In the genomic region with DNA sequence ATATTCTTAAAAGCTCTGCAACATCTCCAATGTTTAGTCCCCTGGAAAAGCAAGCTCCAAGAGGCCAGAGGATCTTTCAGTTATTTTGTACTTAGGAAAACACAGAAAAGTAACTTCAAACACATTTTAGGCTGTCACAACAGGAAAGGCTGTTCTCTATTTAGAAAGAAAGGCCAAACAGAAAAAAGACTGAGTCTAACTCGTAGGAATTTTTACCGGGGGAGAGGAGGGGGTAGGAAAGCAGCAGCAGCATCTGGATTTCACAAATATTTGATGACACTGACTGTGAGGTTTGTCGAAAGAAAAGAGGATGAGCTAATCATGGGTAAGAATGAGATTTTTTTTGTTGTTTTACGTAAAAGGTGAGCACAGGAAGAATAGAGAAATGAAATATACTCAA, we compare ENCODE assay signal across 1 cellular context.
TF ChIP-seq lines count a peak whose summit lies in the region.

No MANE protein-coding gene starts in this region.

TF ChIP-seq in HepG2, 621 proteins besides CTCF, POLR2A, EP300 and RAD21 (continued from another document):
- TF ChIP-seq, protein P1, sequence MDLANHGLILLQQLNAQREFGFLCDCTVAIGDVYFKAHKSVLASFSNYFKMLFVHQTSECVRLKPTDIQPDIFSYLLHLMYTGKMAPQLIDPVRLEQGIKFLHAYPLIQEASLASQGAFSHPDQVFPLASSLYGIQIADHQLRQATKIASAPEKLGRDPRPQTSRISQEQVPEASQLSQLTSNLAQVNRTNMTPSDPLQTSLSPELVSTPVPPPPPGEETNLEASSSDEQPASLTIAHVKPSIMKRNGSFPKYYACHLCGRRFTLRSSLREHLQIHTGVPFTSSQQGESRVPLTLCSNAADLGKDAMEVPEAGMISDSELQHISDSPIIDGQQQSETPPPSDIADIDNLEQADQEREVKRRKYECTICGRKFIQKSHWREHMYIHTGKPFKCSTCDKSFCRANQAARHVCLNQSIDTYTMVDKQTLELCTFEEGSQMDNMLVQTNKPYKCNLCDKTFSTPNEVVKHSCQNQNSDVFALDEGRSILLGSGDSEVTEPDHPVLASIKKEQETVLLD (CRISPR knock-in tag; IDR thresholded peaks at IDR 0.05; ENCODE audit: low read depth) = no peak
- TF ChIP-seq ZNF703 (CRISPR knock-in tag; IDR thresholded peaks at IDR 0.05; ENCODE audit: borderline replicate concordance) (no peak), ZNF263 (CRISPR knock-in tag; IDR thresholded peaks at IDR 0.05) (no peak), ZFP37 (CRISPR knock-in tag; IDR thresholded peaks at IDR 0.05; ENCODE audit: borderline replicate concordance) (no peak), SOX5 (CRISPR knock-in tag; IDR thresholded peaks at IDR 0.05; ENCODE audit: borderline replicate concordance) (peak; percentile 35; the same call in 1 of the 2 replicates), ZNF724P (CRISPR knock-in tag; IDR thresholded peaks at IDR 0.05; ENCODE audit: borderline replicate concordance) (no peak), YEATS2 (CRISPR knock-in tag; IDR thresholded peaks at IDR 0.05; ENCODE audit: borderline replicate concordance) (no peak), ZNF616 (CRISPR knock-in tag; IDR thresholded peaks at IDR 0.05; ENCODE audit: low read depth) (no peak), ZNF570 (CRISPR knock-in tag; IDR thresholded peaks at IDR 0.05; ENCODE audit: borderline replicate concordance) (no peak), MIER3 (CRISPR knock-in tag; IDR thresholded peaks at IDR 0.05; ENCODE audit: borderline replicate concordance) (no peak), ZNF850 (CRISPR knock-in tag; conservative IDR thresholded peaks at IDR 0.05) (no peak), SNAPC2 (CRISPR knock-in tag; IDR thresholded peaks at IDR 0.05) (no peak), SKI (IDR thresholded peaks at IDR 0.05; ENCODE audit: partially characterized antibody) (no peak), NFYB (CRISPR knock-in tag; IDR thresholded peaks at IDR 0.05) (no peak), ZSCAN12 (CRISPR knock-in tag; IDR thresholded peaks at IDR 0.05) (no peak), ZNF781 (CRISPR knock-in tag; IDR thresholded peaks at IDR 0.05; ENCODE audit: borderline replicate concordance, not compliant biosample characterization) (no peak), KDM3A (CRISPR knock-in tag; IDR thresholded peaks at IDR 0.05; ENCODE audit: low read depth) (no peak), NR2F6 (IDR thresholded peaks at IDR 0.05) (no peak), NR2F6 (CRISPR knock-in tag; IDR thresholded peaks at IDR 0.05) (no peak), ZNF629 (CRISPR knock-in tag; conservative IDR thresholded peaks at IDR 0.05) (no peak), EHMT2 (IDR thresholded peaks at IDR 0.05; ENCODE audit: borderline replicate concordance, low read depth, low read length) (no peak), JARID2 (CRISPR knock-in tag; IDR thresholded peaks at IDR 0.05; ENCODE audit: insufficient replicate concordance) (no peak), TOE1 (CRISPR knock-in tag; IDR thresholded peaks at IDR 0.05) (no peak), SRSF1 (optimal IDR thresholded peaks at IDR 0.05; ENCODE audit: low read depth, low read length) (no peak), FOXK2 (IDR thresholded peaks at IDR 0.05) (no peak), SAP130 (CRISPR knock-in tag; IDR thresholded peaks at IDR 0.05; ENCODE audit: low read depth) (peak; percentile 52; the same call in 1 of the 2 replicates), GLI4 (CRISPR knock-in tag; IDR thresholded peaks at IDR 0.05; ENCODE audit: borderline replicate concordance) (no peak)
- TF ChIP-seq, protein P2, sequence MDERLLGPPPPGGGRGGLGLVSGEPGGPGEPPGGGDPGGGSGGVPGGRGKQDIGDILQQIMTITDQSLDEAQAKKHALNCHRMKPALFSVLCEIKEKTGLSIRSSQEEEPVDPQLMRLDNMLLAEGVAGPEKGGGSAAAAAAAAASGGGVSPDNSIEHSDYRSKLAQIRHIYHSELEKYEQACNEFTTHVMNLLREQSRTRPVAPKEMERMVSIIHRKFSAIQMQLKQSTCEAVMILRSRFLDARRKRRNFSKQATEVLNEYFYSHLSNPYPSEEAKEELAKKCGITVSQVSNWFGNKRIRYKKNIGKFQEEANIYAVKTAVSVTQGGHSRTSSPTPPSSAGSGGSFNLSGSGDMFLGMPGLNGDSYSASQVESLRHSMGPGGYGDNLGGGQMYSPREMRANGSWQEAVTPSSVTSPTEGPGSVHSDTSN (CRISPR knock-in tag; IDR thresholded peaks at IDR 0.05) = no peak
- TF ChIP-seq, protein P3, sequence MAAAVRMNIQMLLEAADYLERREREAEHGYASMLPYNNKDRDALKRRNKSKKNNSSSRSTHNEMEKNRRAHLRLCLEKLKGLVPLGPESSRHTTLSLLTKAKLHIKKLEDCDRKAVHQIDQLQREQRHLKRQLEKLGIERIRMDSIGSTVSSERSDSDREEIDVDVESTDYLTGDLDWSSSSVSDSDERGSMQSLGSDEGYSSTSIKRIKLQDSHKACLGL (CRISPR knock-in tag; IDR thresholded peaks at IDR 0.05) = no peak
- TF ChIP-seq, protein P4, sequence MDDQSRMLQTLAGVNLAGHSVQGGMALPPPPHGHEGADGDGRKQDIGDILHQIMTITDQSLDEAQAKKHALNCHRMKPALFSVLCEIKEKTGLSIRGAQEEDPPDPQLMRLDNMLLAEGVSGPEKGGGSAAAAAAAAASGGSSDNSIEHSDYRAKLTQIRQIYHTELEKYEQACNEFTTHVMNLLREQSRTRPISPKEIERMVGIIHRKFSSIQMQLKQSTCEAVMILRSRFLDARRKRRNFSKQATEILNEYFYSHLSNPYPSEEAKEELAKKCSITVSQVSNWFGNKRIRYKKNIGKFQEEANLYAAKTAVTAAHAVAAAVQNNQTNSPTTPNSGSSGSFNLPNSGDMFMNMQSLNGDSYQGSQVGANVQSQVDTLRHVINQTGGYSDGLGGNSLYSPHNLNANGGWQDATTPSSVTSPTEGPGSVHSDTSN (CRISPR knock-in tag; IDR thresholded peaks at IDR 0.05; ENCODE audit: borderline replicate concordance) = no peak
- TF ChIP-seq, protein P5, sequence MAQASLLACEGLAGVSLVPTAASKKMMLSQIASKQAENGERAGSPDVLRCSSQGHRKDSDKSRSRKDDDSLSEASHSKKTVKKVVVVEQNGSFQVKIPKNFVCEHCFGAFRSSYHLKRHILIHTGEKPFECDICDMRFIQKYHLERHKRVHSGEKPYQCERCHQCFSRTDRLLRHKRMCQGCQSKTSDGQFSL (CRISPR knock-in tag; IDR thresholded peaks at IDR 0.05) = no peak
- TF ChIP-seq, protein P6, sequence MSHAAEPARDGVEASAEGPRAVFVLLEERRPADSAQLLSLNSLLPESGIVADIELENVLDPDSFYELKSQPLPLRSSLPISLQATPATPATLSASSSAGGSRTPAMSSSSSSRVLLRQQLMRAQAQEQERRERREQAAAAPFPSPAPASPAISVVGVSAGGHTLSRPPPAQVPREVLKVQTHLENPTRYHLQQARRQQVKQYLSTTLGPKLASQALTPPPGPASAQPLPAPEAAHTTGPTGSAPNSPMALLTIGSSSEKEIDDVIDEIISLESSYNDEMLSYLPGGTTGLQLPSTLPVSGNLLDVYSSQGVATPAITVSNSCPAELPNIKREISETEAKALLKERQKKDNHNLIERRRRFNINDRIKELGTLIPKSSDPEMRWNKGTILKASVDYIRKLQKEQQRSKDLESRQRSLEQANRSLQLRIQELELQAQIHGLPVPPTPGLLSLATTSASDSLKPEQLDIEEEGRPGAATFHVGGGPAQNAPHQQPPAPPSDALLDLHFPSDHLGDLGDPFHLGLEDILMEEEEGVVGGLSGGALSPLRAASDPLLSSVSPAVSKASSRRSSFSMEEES (CRISPR knock-in tag; IDR thresholded peaks at IDR 0.05) = no peak
